9 cellular contexts compared by ENCODE assay signal in genomic region chr3:150248116-150248864, GRCh38.
A peak's percentile ranks its signal among the peaks of the same experiment; 100 is the strongest.
DNase-seq lines count a peak whose midpoint lies in the region; ATAC-seq and TF ChIP-seq lines count a peak whose summit lies in the region.
"Had no signal": no experiment of that assay in that cellular context is flagged by ENCODE, and none has a peak within 500 bp of the region (broad histone marks: within the 10 kb centered on the region; RNA-seq: fewer than 3 reads in every experiment).

No MANE protein-coding gene starts in this region.

- H3K36me3 ChIP-seq in RWPE2 (ENCODE audit: low read depth): no peaks in the 10 kb centered on the region
- no peaks in the 10 kb centered on the region for H3K36me3 ChIP-seq in CD4-positive, alpha-beta memory T cell (ENCODE audit: insufficient read depth, low read length)

- H3K27ac Mint-ChIP-seq in CD4-positive, alpha-beta memory T cell: no peak overlapping the region
- H3K27ac Mint-ChIP-seq: activated naive CD8-positive, alpha-beta T cell treated with anti-CD3 and anti-CD28 coated beads, Interleukin-2, amount 10 ng/mL, durations not matched to agents 7 days and 5 days had no signal

- H3K27me3 ChIP-seq in RWPE2 (ENCODE audit: insufficient read depth, poor library complexity, severe bottlenecking): no peaks in the 10 kb centered on the region
- no peaks in the 10 kb centered on the region for H3K27me3 ChIP-seq in CD4-positive, alpha-beta memory T cell (ENCODE audit: insufficient read depth, low read length)

- CTCF ChIA-PET in CD4-positive, alpha-beta memory T cell (lab: Charles Lee; ENCODE audit: partially characterized antibody): no interaction called here

- peaks cover 27% of the 10 kb centered on the region for H3K4me1 ChIP-seq in RWPE2 (ENCODE audit: insufficient read depth, poor library complexity, severe bottlenecking)
- no peaks in the 10 kb centered on the region for H3K4me1 ChIP-seq in CD4-positive, alpha-beta memory T cell (ENCODE audit: insufficient read depth, low read length)

- ATAC-seq in GM21576 (IDR thresholded peaks at IDR 0.05; ENCODE audit: unreplicated experiment): peak; percentile 47
- peak; percentile 54; the same call in 2 of the 3 replicates for ATAC-seq in RWPE2 (ENCODE audit: low read depth)
- ATAC-seq in left ventricle myocardium superior: no peak
- no peak for ATAC-seq in GM21786 (IDR thresholded peaks at IDR 0.05; ENCODE audit: unreplicated experiment)
- no peak for ATAC-seq in GM18520 (IDR thresholded peaks at IDR 0.05; ENCODE audit: unreplicated experiment)

- no peaks in the 10 kb centered on the region for H3K9me3 Mint-ChIP-seq in CD4-positive, alpha-beta memory T cell
- H3K9me3 Mint-ChIP-seq: activated naive CD8-positive, alpha-beta T cell treated with anti-CD3 and anti-CD28 coated beads, Interleukin-2, amount 10 ng/mL, durations not matched to agents 7 days and 5 days had no signal

- DNase-seq in RWPE2 (ENCODE audit: low spot score) (no peak), foreskin melanocyte (peak; percentile 94), smooth muscle cell of the brain vasculature (ENCODE audit: low read depth, low spot score) (peak; percentile 65), left ventricle myocardium superior (no peak)
- no peak for DNase-seq in CD4-positive, alpha-beta memory T cell
- DNase-seq: activated naive CD8-positive, alpha-beta T cell treated with anti-CD3 and anti-CD28 coated beads, Interleukin-2, amount 10 ng/mL, durations not matched to agents 7 days and 5 days had no signal

- POLR2A ChIA-PET in CD4-positive, alpha-beta memory T cell (lab: Charles Lee; ENCODE audit: partially characterized antibody): no interaction called here

- no peaks in the 10 kb centered on the region for H3K9me3 ChIP-seq in RWPE2 (ENCODE audit: severe bottlenecking)
- H3K9me3 ChIP-seq in CD4-positive, alpha-beta memory T cell (ENCODE audit: control insufficient read depth in 1 of 2, low read length in 2 of 2): no peaks in the 10 kb centered on the region

- H3K27me3 Mint-ChIP-seq in CD4-positive, alpha-beta memory T cell: peaks cover 13 to 25% of the 10 kb centered on the region in 2 donors

- H3K27ac ChIP-seq in RWPE2 (ENCODE audit: poor library complexity, severe bottlenecking): peak overlapping the region; percentile 47
- no peak overlapping the region for H3K27ac ChIP-seq in CD4-positive, alpha-beta memory T cell (ENCODE audit: low read depth, low read length)

- no peak for TF ChIP-seq CTCF in RWPE2 (IDR thresholded peaks at IDR 0.05; ENCODE audit: poor library complexity, severe bottlenecking)

- no peaks in the 10 kb centered on the region for H3K36me3 Mint-ChIP-seq in CD4-positive, alpha-beta memory T cell
- H3K36me3 Mint-ChIP-seq: activated naive CD8-positive, alpha-beta T cell treated with anti-CD3 and anti-CD28 coated beads, Interleukin-2, amount 10 ng/mL, durations not matched to agents 7 days and 5 days had no signal

- H3K4me1 Mint-ChIP-seq in CD4-positive, alpha-beta memory T cell: peaks cover 0 to 2% (median 0%) of the 10 kb centered on the region in 4 donors
- H3K4me1 Mint-ChIP-seq: activated naive CD8-positive, alpha-beta T cell treated with anti-CD3 and anti-CD28 coated beads, Interleukin-2, amount 10 ng/mL, durations not matched to agents 7 days and 5 days had no signal

- H3K4me3 Mint-ChIP-seq in CD4-positive, alpha-beta memory T cell: no peak overlapping the region
- H3K4me3 Mint-ChIP-seq: activated naive CD8-positive, alpha-beta T cell treated with anti-CD3 and anti-CD28 coated beads, Interleukin-2, amount 10 ng/mL, durations not matched to agents 7 days and 5 days had no signal

- H3K4me3 ChIP-seq in RWPE2 (ENCODE audit: severe bottlenecking): no peak overlapping the region
- H3K4me3 ChIP-seq in CD4-positive, alpha-beta memory T cell (ENCODE audit: low read length in 2 of 2): no peak overlapping the region

- intact Hi-C loops in left ventricle myocardium superior (cut with micrococcal nuclease): no loop called here
- intact Hi-C loops in CD4-positive, alpha-beta memory T cell (cut with micrococcal nuclease): no loop called here

Comparison
In these comparisons a context has a peak if more than half of its experiments do, and no peak if none do; other contexts are left out.
1. ATAC-seq: peak in GM21576 (single experiment) and RWPE2 (single experiment); none in left ventricle myocardium superior (single experiment), GM21786 (single experiment) and GM18520 (single experiment).
2. DNase-seq: peak in foreskin melanocyte (single experiment) and smooth muscle cell of the brain vasculature (single experiment); none in RWPE2 (single experiment), left ventricle myocardium superior (single experiment) and CD4-positive, alpha-beta memory T cell (0 of 5).